In the genomic region with DNA sequence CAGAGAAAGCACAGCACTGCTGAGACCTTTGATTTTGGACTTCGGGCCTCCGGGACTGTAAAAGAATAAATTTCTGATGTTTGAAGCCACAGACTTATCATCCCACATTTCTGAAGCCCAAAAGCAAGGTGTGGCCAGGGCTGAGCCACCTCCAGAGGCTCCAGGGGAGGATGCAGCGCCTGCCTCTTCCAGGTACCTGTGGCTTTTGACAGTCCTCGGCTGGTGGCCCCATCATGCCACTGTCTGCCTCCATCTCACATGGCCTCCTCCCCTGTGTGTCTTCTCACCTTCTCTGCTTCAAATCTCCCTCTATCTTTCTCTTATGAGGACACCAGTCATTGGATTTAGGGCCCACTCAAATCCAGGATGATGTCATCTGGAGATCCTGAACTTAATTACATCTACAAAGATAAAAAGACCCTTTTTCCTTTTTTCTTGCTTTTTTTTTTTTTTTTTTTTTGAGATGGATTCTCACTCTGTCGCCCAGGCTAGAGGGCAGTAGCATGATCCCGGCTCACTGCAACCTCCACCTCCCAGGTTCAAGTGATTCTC, we compare ENCODE assay signal across 1 cellular context.
TF ChIP-seq lines count a peak whose summit lies in the region.

No MANE protein-coding gene starts in this region.

TF ChIP-seq in HEK293, 187 proteins besides CTCF, POLR2A, EP300 and RAD21 (continued from another document):
- TF ChIP-seq TCF7L2 (IDR thresholded peaks at IDR 0.05; ENCODE audit: borderline replicate concordance, low read depth, low read length) (no peak), HOXA7 (CRISPR knock-in tag; IDR thresholded peaks at IDR 0.05; ENCODE audit: borderline replicate concordance) (no peak)
TF ChIP-seq in HEK293: peak in this region for 1.
